8 cellular contexts compared by ENCODE assay signal in the genomic region with DNA sequence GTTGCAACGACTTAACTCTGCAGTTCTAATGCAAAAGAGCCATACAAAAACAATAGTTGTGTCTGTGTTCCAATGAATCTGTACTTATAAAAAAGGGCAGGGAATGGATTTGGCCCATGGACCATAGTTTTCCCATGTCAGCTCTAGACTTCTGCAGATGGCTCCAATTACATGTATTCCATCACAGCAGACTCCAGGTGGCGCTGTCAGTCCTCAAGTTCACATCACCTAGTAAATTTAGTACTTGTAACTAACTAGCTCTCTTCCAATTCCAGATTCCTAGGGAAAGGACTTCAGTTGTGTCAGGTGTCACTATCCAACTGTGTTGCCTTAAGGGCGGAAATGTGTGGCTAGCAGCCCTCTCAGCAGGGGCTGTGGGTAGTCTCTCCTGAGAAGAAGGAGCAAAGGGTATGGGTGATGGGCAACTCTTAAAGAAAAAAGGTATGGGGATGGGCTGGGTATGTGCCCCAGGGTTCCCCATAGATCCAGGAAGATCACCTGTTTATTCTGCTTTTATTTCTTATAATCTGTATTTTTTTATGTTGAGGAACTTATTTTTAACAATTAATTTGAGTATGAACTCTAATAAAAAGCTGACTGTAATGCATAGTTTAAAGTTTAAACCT. TPM values are rescaled to one million over a fixed set of nuclear protein-coding genes. Genes with fewer than 3 reads are reported as not detected.
DNase-seq lines count a peak whose midpoint lies in the region; ATAC-seq, FAIRE-seq and TF ChIP-seq lines count a peak whose summit lies in the region.

No MANE protein-coding gene starts in this region.

- peaks cover 2% of the 10 kb centered on the region for H3K4me1 Mint-ChIP-seq in activated CD4-positive, alpha-beta memory T cell treated with anti-CD3 and anti-CD28 coated beads for 36 hours (ENCODE audit: low read depth)
- H3K4me1 Mint-ChIP-seq in mesothelial cell of epicardium = no peaks in the 10 kb centered on the region

- peak; percentile 63 for DNase-seq in ACHN
- peak; percentile 29 for DNase-seq in GM19239 (ENCODE audit: insufficient read length, low spot score)
- peak; percentile 68 to 86 for DNase-seq in NCI-H526 (lab: John Stamatoyannopoulos, UW)
- DNase-seq in activated CD4-positive, alpha-beta memory T cell treated with anti-CD3 and anti-CD28 coated beads for 36 hours = peak; percentile 77
- DNase-seq in effector CD8-positive, alpha-beta T cell (lab: John Stamatoyannopoulos, UW) = peak; percentile 33
- DNase-seq in mesothelial cell of epicardium (ENCODE audit: low spot score in 2 of 2, unreplicated experiment in 2 of 2) = peak; percentile 25 to 53
- DNase-seq in stimulated activated CD8-positive, alpha-beta memory T cell treated with anti-CD3 and anti-CD28 coated beads, Interleukin-2, amount 100 ng/mL, for 48 hours (ENCODE audit: low read depth in 2 of 2) = peak; percentile 40 to 42

- FAIRE-seq in GM19239 (lab: Jason Lieb, UNC) = peak; percentile 92

- ATAC-seq in GM21447 (IDR thresholded peaks at IDR 0.05; ENCODE audit: unreplicated experiment) = no peak

- peak; percentile 64 for TF ChIP-seq CTCF in mesothelial cell of epicardium (IDR thresholded peaks at IDR 0.05; ENCODE audit: unreplicated experiment)

- no peaks in the 10 kb centered on the region for H3K9me3 Mint-ChIP-seq in activated CD4-positive, alpha-beta memory T cell treated with anti-CD3 and anti-CD28 coated beads for 36 hours
- no peaks in the 10 kb centered on the region for H3K9me3 Mint-ChIP-seq in mesothelial cell of epicardium

- no peaks in the 10 kb centered on the region for H3K27me3 Mint-ChIP-seq in activated CD4-positive, alpha-beta memory T cell treated with anti-CD3 and anti-CD28 coated beads for 36 hours
- no peaks in the 10 kb centered on the region for H3K27me3 Mint-ChIP-seq in mesothelial cell of epicardium (ENCODE audit: low read depth)

- no peak overlapping the region for H3K4me3 Mint-ChIP-seq in activated CD4-positive, alpha-beta memory T cell treated with anti-CD3 and anti-CD28 coated beads for 36 hours
- no peak overlapping the region for H3K4me3 Mint-ChIP-seq in mesothelial cell of epicardium

- H3K27ac Mint-ChIP-seq in activated CD4-positive, alpha-beta memory T cell treated with anti-CD3 and anti-CD28 coated beads for 36 hours = no peak overlapping the region
- H3K27ac Mint-ChIP-seq in mesothelial cell of epicardium = no peak overlapping the region

- in situ Hi-C loops in ACHN (cut with HindIII; ENCODE audit: low pct_ligation_motif_present, low pct_unique_long_range_greater_than_20kb, low sequenced_read_pairs) = no loop called here

- intact Hi-C loops in activated CD4-positive, alpha-beta memory T cell treated with anti-CD3 and anti-CD28 coated beads for 36 hours (cut with micrococcal nuclease) = loop anchor here (1.0 to 5.0 kb wide), 3 partner anchors 61 to 520 kb away; partner anchors contain the start of gene ADPGK

- H3K36me3 Mint-ChIP-seq in activated CD4-positive, alpha-beta memory T cell treated with anti-CD3 and anti-CD28 coated beads for 36 hours = peaks cover 10% of the 10 kb centered on the region
- peaks cover 15% of the 10 kb centered on the region for H3K36me3 Mint-ChIP-seq in mesothelial cell of epicardium

- POLR2A ChIA-PET in activated CD4-positive, alpha-beta memory T cell treated with anti-CD3 and anti-CD28 coated beads for 36 hours (lab: Charles Lee) = interaction anchor here (1.1 kb wide), 1 partner anchor 63 kb away, joined by 3 read pairs; no protein-coding TSS in a partner anchor

- CTCF ChIA-PET in activated CD4-positive, alpha-beta memory T cell treated with anti-CD3 and anti-CD28 coated beads for 36 hours (lab: Charles Lee) = interaction anchor here (0.7 to 3.5 kb wide), 64 partner anchors 9 to 1060 kb away, joined by 3 to 45 read pairs (median 5); partner anchors contain the start of genes ADPGK, BBS4 and HIGD2B

RNA-seq across cellular contexts. Expression of gene BBS4, which starts 36.2 kb away (rescaled TPM):
- total RNA-seq in activated CD4-positive, alpha-beta memory T cell treated with anti-CD3 and anti-CD28 coated beads for 36 hours = 10 to 100 TPM; 12.6 to 15.5 TPM
- total RNA-seq in mesothelial cell of epicardium = 27.8 to 33.5 TPM (median 32.9 TPM) in 3 replicates

RNA-seq across cellular contexts. Expression of gene HIGD2B, which starts 36.2 kb away (rescaled TPM):
- under 1 TPM; 0.27 to 0.31 TPM for total RNA-seq in activated CD4-positive, alpha-beta memory T cell treated with anti-CD3 and anti-CD28 coated beads for 36 hours
- total RNA-seq in mesothelial cell of epicardium = not detected in 3 replicates
